ENCODE assay signal across 37 cellular contexts in genomic region chr2:80354858-80355257, GRCh38. TPM values are rescaled to one million over a fixed set of nuclear protein-coding genes. Genes with fewer than 3 reads are reported as not detected.
"Had no signal": no experiment of that assay in that cellular context is flagged by ENCODE, and none has a peak within 500 bp of the region (broad histone marks: within the 10 kb centered on the region; RNA-seq: fewer than 3 reads in every experiment).

No MANE protein-coding gene starts in this region.

- ATAC-seq: Panc1, Right ventricle myocardium inferior, SK-N-SH treated with all-trans-retinoic acid at 6 μM for 48 hours, T-cell had no signal

- H3K4me3 ChIP-seq: PC-9, SJCRH30, SK-N-MC had no signal

- FAIRE-seq: RCC 7860 had no signal

- H3K4me1 ChIP-seq: SJCRH30 had no signal

- DNase-seq: Karpas-422, MM.1S, MV-4-11, NCI-H1092, NCI-H1105, NCI-H1436, NCI-H146, NCI-H1694 treated with DMSO at 0.1 percent for 48 hours, NCI-H187 treated with DMSO at 0.1 percent for 48 hours, NCI-H2029, NCI-H2081, NCI-H2171, NCI-H226, NCI-H446 treated with DMSO at 0.1 percent for 48 hours, NCI-H510A, NCI-H524, NCI-H526, NCI-H69, NCI-H748 treated with DMSO at 0.1 percent for 48 hours, NCI-H82, PC-9, SHP77, SIG-M5, SJCRH30, T-cell had no signal

- H2AFZ ChIP-seq: PC-9 had no signal

- H3K4me2 ChIP-seq: PC-9 had no signal

- H3K36me3 ChIP-seq: SJCRH30 had no signal

- H3K27ac ChIP-seq: PC-9, RWPE1, SJCRH30, SK-N-MC had no signal

- H3K9me3 ChIP-seq: SJCRH30 had no signal

RNA-seq across cellular contexts. Expression of gene LRRTM1, which starts 50.3 kb away (rescaled TPM):
- total RNA-seq: LHCN-M2; MCF 10A; OCI-LY7; PC-9; RPMI7951; SJCRH30; SK-MEL-5; T-cell; T-helper 1 cell treated with Interleukin-12 subunit alpha and Interleukin-12 subunit beta and Interleukin-4 antibody, amounts not matched to agents 30 ng/mL and 1 ng/mL, for 36 hours had no signal
